Comparison of ENCODE assay signal across 23 cellular contexts in the genomic region with DNA sequence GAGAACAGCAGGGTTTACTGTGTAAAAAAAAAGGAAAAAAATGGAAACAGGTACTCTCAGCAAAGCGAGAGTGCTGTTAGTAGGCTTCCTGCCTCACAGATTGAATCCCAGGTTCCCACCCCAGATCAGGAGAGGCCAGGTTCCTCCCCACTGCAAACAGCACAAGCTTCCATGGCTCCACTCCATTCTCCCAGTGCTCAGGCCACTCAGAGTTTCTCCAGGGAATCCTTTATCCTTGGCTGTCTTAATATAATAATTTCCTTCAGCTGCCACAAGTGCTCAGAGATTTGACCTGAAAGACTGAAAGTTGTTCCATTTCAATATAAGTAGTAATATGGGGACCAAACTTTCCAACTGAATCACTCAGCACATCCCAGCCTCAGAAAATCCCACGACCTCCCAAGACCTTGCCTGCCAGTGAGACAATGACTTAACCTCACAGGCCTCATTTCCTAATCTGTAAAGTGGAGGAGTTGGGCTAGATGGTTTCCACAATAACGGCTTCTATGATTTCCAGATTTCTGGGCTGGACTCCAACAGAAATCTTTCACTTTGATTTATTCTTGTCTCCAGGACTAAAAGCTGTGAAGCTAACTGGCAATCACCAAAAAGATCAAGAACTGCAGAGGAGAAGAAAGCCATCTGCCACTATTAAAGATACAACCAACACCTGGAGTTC.
DNase-seq lines count a peak whose midpoint lies in the region; ATAC-seq and TF ChIP-seq lines count a peak whose summit lies in the region.
"Had no signal": no experiment of that assay in that cellular context is flagged by ENCODE, and none has a peak within 500 bp of the region (broad histone marks: within the 10 kb centered on the region; RNA-seq: fewer than 3 reads in every experiment).

No MANE protein-coding gene starts in this region.

- H2AFZ ChIP-seq in H9 (ENCODE audit: low read length), result no peak overlapping the region
- no peak overlapping the region for H2AFZ ChIP-seq in OCI-LY7 (ENCODE audit: low read length)

- H2BK5ac ChIP-seq in H9 (ENCODE audit: insufficient read length, low read length), result no peak overlapping the region

- peaks cover 35 to 39% of the 10 kb centered on the region in 2 experiments for H3K4me1 Mint-ChIP-seq in H9
- H3K4me1 Mint-ChIP-seq in activated T-cell treated with anti-CD3 and anti-CD28 coated beads, Interleukin-2, amount 50 U/mL, for 4 hours (ENCODE audit: low read depth), result no peaks in the 10 kb centered on the region

- no peak overlapping the region for H3K23ac ChIP-seq in H9 (ENCODE audit: insufficient read length, low read depth, low read length)

- BruUV-seq in A673 (replicated peaks; lab: Mats Ljungman, UMichigan) (no TSS peak), OCI-LY7 (replicated peaks; lab: Mats Ljungman, UMichigan) (no TSS peak)

- H3K4me3 ChIP-seq in A673 (ENCODE audit: low read depth, low read length, poor library complexity, severe bottlenecking) (no peak overlapping the region), cardiac fibroblast (replicated peaks in 1 of 2; ENCODE audit: low read depth in 2 of 2, low read length in 2 of 2) (no peak overlapping the region), OCI-LY7 (ENCODE audit: low read depth, low read length, poor library complexity, severe bottlenecking) (no peak overlapping the region), colonic mucosa (no peak overlapping the region)
- H3K4me3 ChIP-seq: gastroesophageal sphincter, tibial artery had no signal

- H3K27ac ChIP-seq in A673 (ENCODE audit: low read depth, low read length, poor library complexity, severe bottlenecking) (no peak overlapping the region), H9 (ENCODE audit: insufficient read length, low read depth, low read length) (no peak overlapping the region), OCI-LY7 (ENCODE audit: low read depth, low read length, poor library complexity, severe bottlenecking) (no peak overlapping the region), colonic mucosa (no peak overlapping the region), foreskin keratinocyte (no peak overlapping the region)
- H3K27ac ChIP-seq: gastroesophageal sphincter, tibial artery had no signal

- intact Hi-C loops in A673 (cut with micrococcal nuclease; ENCODE audit: unreplicated experiment) (no loop called here), left ventricle myocardium superior (cut with micrococcal nuclease) (no loop called here), OCI-LY7 (cut with micrococcal nuclease; ENCODE audit: unreplicated experiment) (no loop called here), colonic mucosa (cut with DNase I) (no loop called here)

- H3K79me1 ChIP-seq in H9 (ENCODE audit: insufficient read depth, low read depth, low read length, poor library complexity, severe bottlenecking), result no peaks in the 10 kb centered on the region

- H4K8ac ChIP-seq in H9 (replicated peaks; ENCODE audit: insufficient read length, low read depth, low read length), result no peak overlapping the region

- peaks cover 0 to 6% (median 0%) of the 10 kb centered on the region in 3 experiments; a peak in 3 of 7 replicates for H3K36me3 Mint-ChIP-seq in H9 (ENCODE audit: insufficient read depth in 1 of 3, low read depth in 3 of 3)
- H3K36me3 Mint-ChIP-seq in activated T-cell treated with anti-CD3 and anti-CD28 coated beads, Interleukin-2, amount 50 U/mL, for 4 hours (ENCODE audit: insufficient read depth), result no peaks in the 10 kb centered on the region
- H3K36me3 Mint-ChIP-seq: natural killer cell treated with Interleukin-12 subunit alpha and Interleukin-12 subunit beta and Interleukin-15 and Interleukin-18, amount 100 ng/mL, for 72 hours had no signal

- H3K4me3 Mint-ChIP-seq in H9, result no peak overlapping the region
- no peak overlapping the region for H3K4me3 Mint-ChIP-seq in activated T-cell treated with anti-CD3 and anti-CD28 coated beads, Interleukin-2, amount 50 U/mL, for 4 hours
- H3K4me3 Mint-ChIP-seq: CD4-positive, alpha-beta T cell; natural killer cell treated with Interleukin-12 subunit alpha and Interleukin-12 subunit beta and Interleukin-15 and Interleukin-18, amount 100 ng/mL, for 72 hours had no signal

- H3K9me3 Mint-ChIP-seq in H9, result no peaks in the 10 kb centered on the region
- H3K9me3 Mint-ChIP-seq in activated T-cell treated with anti-CD3 and anti-CD28 coated beads, Interleukin-2, amount 50 U/mL, for 4 hours, result no peaks in the 10 kb centered on the region
- H3K9me3 Mint-ChIP-seq: CD4-positive, alpha-beta T cell had no signal

- peak overlapping the region; percentile 12 for H2BK120ac ChIP-seq in H9 (ENCODE audit: low read depth, low read length, poor library complexity, severe bottlenecking)

- H2BK15ac ChIP-seq in H9 (ENCODE audit: low read depth, low read length), result no peak overlapping the region

- H4K20me1 ChIP-seq in H9 (ENCODE audit: control insufficient read depth, insufficient read depth, insufficient read length) (no peaks in the 10 kb centered on the region), OCI-LY7 (ENCODE audit: insufficient read depth, low read length) (no peaks in the 10 kb centered on the region)

- H2BK12ac ChIP-seq in H9 (ENCODE audit: insufficient read length, low read depth, low read length), result no peak overlapping the region

- peak; percentile 72 for ATAC-seq in left ventricle myocardium superior
- no peak for ATAC-seq in activated T-cell treated with anti-CD3 and anti-CD28 coated beads, Interleukin-2, amount 50 U/mL, for 4 hours
- ATAC-seq in foreskin keratinocyte, result no peak
- ATAC-seq: gastroesophageal sphincter; HepG2; natural killer cell treated with Interleukin-12 subunit alpha and Interleukin-12 subunit beta and Interleukin-15 and Interleukin-18, amount 100 ng/mL, for 72 hours had no signal

- H3T11ph ChIP-seq in H9 (ENCODE audit: low read length), result no peak overlapping the region

- POLR2A ChIA-PET in A673 (lab: Charles Lee; ENCODE audit: low non-redundant PET) (no interaction called here), OCI-LY7 (lab: Charles Lee) (no interaction called here)

- no peak overlapping the region for H3K9ac ChIP-seq in H9 (ENCODE audit: extremely low read depth, insufficient read length, low read length)
- H3K9ac ChIP-seq in colonic mucosa (ENCODE audit: low read depth in 2 of 2, low read length in 2 of 2), result no peak overlapping the region

- H3K36me3 ChIP-seq in A673 (ENCODE audit: insufficient read depth, low read length, poor library complexity, severe bottlenecking), result no peaks in the 10 kb centered on the region
- H3K36me3 ChIP-seq in OCI-LY7 (ENCODE audit: insufficient read depth, low read length), result no peaks in the 10 kb centered on the region
- no peaks in the 10 kb centered on the region for H3K36me3 ChIP-seq in colonic mucosa
- H3K36me3 ChIP-seq: gastroesophageal sphincter, tibial artery had no signal

- no peak overlapping the region for H2AK5ac ChIP-seq in H9 (ENCODE audit: insufficient read length, low read length)

- H3K4me1 ChIP-seq in A673 (ENCODE audit: insufficient read depth, low read length, poor library complexity, severe bottlenecking) (peaks cover 11% of the 10 kb centered on the region), H9 (ENCODE audit: insufficient read depth, low read length) (peaks cover 15% of the 10 kb centered on the region; the same call in 1 of the 2 replicates), OCI-LY7 (ENCODE audit: insufficient read depth, low read length, poor library complexity, severe bottlenecking) (no peaks in the 10 kb centered on the region), colonic mucosa (no peaks in the 10 kb centered on the region), foreskin keratinocyte (no peaks in the 10 kb centered on the region)

- H3K56ac ChIP-seq in H9 (ENCODE audit: insufficient read length, low read depth, low read length), result no peak overlapping the region

- H3K4me2 ChIP-seq in H9 (ENCODE audit: insufficient read depth, insufficient read length, low read length), result no peak overlapping the region
- H3K4me2 ChIP-seq in OCI-LY7 (ENCODE audit: low read length), result no peak overlapping the region

- H3K23me2 ChIP-seq in H9 (ENCODE audit: insufficient read length, low read depth, low read length, poor library complexity, severe bottlenecking), result no peaks in the 10 kb centered on the region

- no peaks in the 10 kb centered on the region; the same call in 1 of the 2 replicates for H3K27me3 Mint-ChIP-seq in H9 (ENCODE audit: low read depth)
- H3K27me3 Mint-ChIP-seq in activated T-cell treated with anti-CD3 and anti-CD28 coated beads, Interleukin-2, amount 50 U/mL, for 4 hours (ENCODE audit: low read depth), result no peaks in the 10 kb centered on the region
- H3K27me3 Mint-ChIP-seq: CD4-positive, alpha-beta T cell; natural killer cell treated with Interleukin-12 subunit alpha and Interleukin-12 subunit beta and Interleukin-15 and Interleukin-18, amount 100 ng/mL, for 72 hours had no signal

- peak overlapping the region in 1 of 3 experiments; percentile 63; a peak in 1 of 7 replicates for H3K27ac Mint-ChIP-seq in H9
- H3K27ac Mint-ChIP-seq: CD4-positive, alpha-beta T cell; natural killer cell treated with Interleukin-12 subunit alpha and Interleukin-12 subunit beta and Interleukin-15 and Interleukin-18, amount 100 ng/mL, for 72 hours had no signal

- H3K27me3 ChIP-seq in A673 (replicated peaks; ENCODE audit: insufficient read depth, low read depth, low read length, poor library complexity), result no peaks in the 10 kb centered on the region
- no peaks in the 10 kb centered on the region for H3K27me3 ChIP-seq in H9 (ENCODE audit: insufficient read depth, low read length)
- no peaks in the 10 kb centered on the region for H3K27me3 ChIP-seq in colonic mucosa
- no peaks in the 10 kb centered on the region for H3K27me3 ChIP-seq in foreskin keratinocyte
- H3K27me3 ChIP-seq: gastroesophageal sphincter, tibial artery had no signal

- H3K14ac ChIP-seq in H9 (ENCODE audit: insufficient read depth, low read length), result no peak overlapping the region

- H3K79me2 ChIP-seq in H9 (ENCODE audit: insufficient read depth, low read length) (no peaks in the 10 kb centered on the region), OCI-LY7 (ENCODE audit: insufficient read depth, low read depth, low read length) (no peaks in the 10 kb centered on the region)

- TF ChIP-seq CTCF in A673 (conservative IDR thresholded peaks at IDR 0.05; ENCODE audit: low read depth, low read length), result no peak
- TF ChIP-seq CTCF in H9 (conservative IDR thresholded peaks at IDR 0.05), result no peak
- TF ChIP-seq CTCF in cardiac fibroblast (IDR thresholded peaks at IDR 0.05; ENCODE audit: low read depth, low read length), result no peak
- no peak for TF ChIP-seq CTCF in OCI-LY7 (conservative IDR thresholded peaks at IDR 0.05; ENCODE audit: low read length)
- no peak for TF ChIP-seq CTCF in colonic mucosa (IDR thresholded peaks at IDR 0.05)
- TF ChIP-seq CTCF in foreskin keratinocyte (conservative IDR thresholded peaks at IDR 0.05), result no peak

- no peak overlapping the region for H3K4ac ChIP-seq in H9 (ENCODE audit: low read depth, low read length)

- H3K9me3 ChIP-seq in A673 (ENCODE audit: low read depth, low read length, poor library complexity, severe bottlenecking) (no peaks in the 10 kb centered on the region), H9 (ENCODE audit: control insufficient read depth, low read depth, low read length) (no peaks in the 10 kb centered on the region), OCI-LY7 (ENCODE audit: low read length) (no peaks in the 10 kb centered on the region), colonic mucosa (no peaks in the 10 kb centered on the region)
- H3K9me3 ChIP-seq: gastroesophageal sphincter, tibial artery had no signal

- H2BK20ac ChIP-seq in H9 (ENCODE audit: low read depth, low read length, poor library complexity, severe bottlenecking), result no peak overlapping the region

- no peak overlapping the region for H4K5ac ChIP-seq in H9 (ENCODE audit: insufficient read length, low read depth, low read length)

- no peak overlapping the region for H4K91ac ChIP-seq in H9 (ENCODE audit: insufficient read length, low read depth, low read length)

- H3K9me2 ChIP-seq in OCI-LY7 (ENCODE audit: insufficient read depth, low read length), result no peaks in the 10 kb centered on the region

- no peak overlapping the region for H3K18ac ChIP-seq in H9 (ENCODE audit: insufficient read length, low read depth, low read length)

- CTCF ChIA-PET in A673 (lab: Charles Lee), result no interaction called here
- CTCF ChIA-PET in OCI-LY7 (lab: Charles Lee; ENCODE audit: unreplicated experiment), result no interaction called here

- no CpG with 5 or more reads among the region's 3 CpGs for WGBS in H9 (ENCODE audit: extremely low coverage, insufficient read length, low lambda C conversion rate)

- DNase-seq in A673 (ENCODE audit: low spot score) (peak; percentile 21), H9 (no peak), cardiac fibroblast (ENCODE audit: low read depth in 2 of 2) (peak; percentile 12 to 19), left ventricle myocardium superior (peak; percentile 17), OCI-LY7 (ENCODE audit: low spot score) (no peak), colonic mucosa (no peak), foreskin keratinocyte (no peak)
- DNase-seq in activated T-cell treated with anti-CD3 and anti-CD28 coated beads, Interleukin-2, amount 50 U/mL, for 4 hours, result no peak
- DNase-seq: activated CD4-positive, alpha-beta T cell treated with anti-CD3 and anti-CD28 coated beads, Interleukin-2, amount 50 U/mL, for 1 hour; activated CD8-positive, alpha-beta memory T cell treated with anti-CD3 and anti-CD28 coated beads, Interleukin-2, amount 50 U/mL, for 4 hours; CD4-positive, alpha-beta T cell; DMS153; kidney; NCI-H1105 treated with DMSO at 0.1 percent for 48 hours; NCI-H524 treated with DMSO at 0.1 percent for 48 hours; posterior cingulate gyrus; SIG-M5; stimulated activated CD4-positive, alpha-beta T cell treated with anti-CD3 and anti-CD28 coated beads, Interleukin-1b, Interleukin-23, amount 100 ng/mL, for 48 hours; stimulated activated naive CD4-positive, alpha-beta T cell; tibial artery had no signal

Comparison
In these comparisons a context has a peak if more than half of its experiments do, and no peak if none do; other contexts are left out.
1. DNase-seq: peak in A673 (single experiment), cardiac fibroblast (2 of 2) and left ventricle myocardium superior (single experiment); none in H9 (single experiment), OCI-LY7 (single experiment), activated T-cell treated with anti-CD3 and anti-CD28 coated beads, Interleukin-2, amount 50 U/mL, for 4 hours (single experiment), colonic mucosa (single experiment) and foreskin keratinocyte (0 of 2).